14 cellular contexts compared by ENCODE assay signal in the genomic region with DNA sequence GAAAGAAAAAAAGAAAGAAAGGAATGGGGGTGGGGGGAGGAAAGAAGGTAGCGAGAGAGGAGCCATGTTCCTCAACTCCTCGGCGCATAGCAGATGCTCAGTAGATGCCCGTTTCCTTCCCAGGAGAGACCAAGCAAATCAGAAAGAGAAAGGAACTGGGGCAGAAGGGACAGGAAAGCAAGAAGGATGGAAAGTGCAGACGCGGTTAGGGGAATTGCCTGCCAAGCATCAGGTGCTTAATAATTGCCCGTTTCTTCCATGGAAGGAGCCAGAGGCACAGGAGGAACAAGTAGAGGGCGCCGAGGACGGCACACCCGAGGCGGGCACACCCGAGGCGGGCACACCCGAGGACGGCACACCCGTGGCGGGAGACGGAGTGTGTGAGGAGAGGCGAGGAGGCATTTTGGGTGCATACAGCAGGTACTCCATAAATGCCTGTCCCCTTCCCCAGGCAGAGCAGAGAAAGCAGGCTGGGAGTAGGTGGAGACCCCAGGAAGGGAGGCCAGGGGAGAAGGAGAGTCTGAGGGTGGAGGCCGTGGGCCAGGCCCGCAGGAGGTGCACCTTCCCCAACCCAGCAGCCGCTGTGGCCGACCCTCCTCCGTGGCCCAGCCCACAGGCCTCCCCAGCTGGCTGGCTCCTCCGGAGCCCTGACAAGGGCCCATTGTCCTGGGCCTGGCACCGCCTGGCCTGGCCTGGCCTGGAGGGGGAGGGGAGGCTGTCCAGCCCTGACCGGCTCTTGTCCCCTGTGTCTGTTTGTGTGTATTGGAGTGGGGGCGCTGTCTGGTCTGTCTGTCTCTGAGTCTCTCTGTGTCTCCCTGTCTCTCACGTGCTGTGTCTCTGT. TPM values are rescaled to one million over a fixed set of nuclear protein-coding genes. Genes with fewer than 3 reads are reported as not detected.
DNase-seq lines count a peak whose midpoint lies in the region; TF ChIP-seq lines count a peak whose summit lies in the region.
"Had no signal": no experiment of that assay in that cellular context is flagged by ENCODE, and none has a peak within 500 bp of the region (broad histone marks: within the 10 kb centered on the region; RNA-seq: fewer than 3 reads in every experiment).

No MANE protein-coding gene starts in this region.

- no peaks in the 10 kb centered on the region for H4K20me1 ChIP-seq in OCI-LY7 (ENCODE audit: insufficient read depth, low read length)

- H3K27me3 Mint-ChIP-seq in progenitor cell of endocrine pancreas = peaks cover 39% of the 10 kb centered on the region
- H3K27me3 Mint-ChIP-seq: IgD-negative memory B cell; stimulated activated naive CD8-positive, alpha-beta T cell treated with anti-CD3 and anti-CD28 coated beads, Interleukin-15, Interleukin-2, amounts not matched to agents 100 ng/mL and 50 ng/mL, for 24 hours had no signal

- H3K4me3 Mint-ChIP-seq in progenitor cell of endocrine pancreas (ENCODE audit: low read depth) = no peak overlapping the region
- H3K4me3 Mint-ChIP-seq: IgD-negative memory B cell; stimulated activated naive CD8-positive, alpha-beta T cell treated with anti-CD3 and anti-CD28 coated beads, Interleukin-15, Interleukin-2, amounts not matched to agents 100 ng/mL and 50 ng/mL, for 24 hours had no signal

- peaks cover 9% of the 10 kb centered on the region for H3K4me1 Mint-ChIP-seq in progenitor cell of endocrine pancreas (ENCODE audit: low read depth)

- BruUV-seq in OCI-LY7 (replicated peaks; lab: Mats Ljungman, UMichigan) = no TSS peak

- H3K4me3 ChIP-seq in OCI-LY7 (ENCODE audit: low read depth, low read length, poor library complexity, severe bottlenecking) = no peak overlapping the region
- H3K4me3 ChIP-seq: esophagus muscularis mucosa, lung had no signal

- no peak overlapping the region for H3K4me2 ChIP-seq in OCI-LY7 (ENCODE audit: low read length)

- H3K4me1 ChIP-seq in OCI-LY7 (ENCODE audit: insufficient read depth, low read length, poor library complexity, severe bottlenecking) = peaks cover 11% of the 10 kb centered on the region

- TF ChIP-seq CTCF in progenitor cell of endocrine pancreas (IDR thresholded peaks at IDR 0.05; ENCODE audit: unreplicated experiment) (no peak), OCI-LY7 (conservative IDR thresholded peaks at IDR 0.05; ENCODE audit: low read length) (no peak)

- in situ Hi-C loops in G401 (cut with HindIII; ENCODE audit: low sequenced_read_pairs) = no loop called here

- H3K9me3 Mint-ChIP-seq in progenitor cell of endocrine pancreas (ENCODE audit: low read depth) = no peaks in the 10 kb centered on the region
- H3K9me3 Mint-ChIP-seq: IgD-negative memory B cell; stimulated activated naive CD8-positive, alpha-beta T cell treated with anti-CD3 and anti-CD28 coated beads, Interleukin-15, Interleukin-2, amounts not matched to agents 100 ng/mL and 50 ng/mL, for 24 hours had no signal

- no peaks in the 10 kb centered on the region for H3K36me3 ChIP-seq in OCI-LY7 (ENCODE audit: insufficient read depth, low read length)
- H3K36me3 ChIP-seq: BE2C had no signal

- DNase-seq in G401 (ENCODE audit: low spot score) (peak; percentile 34), astrocyte of the hippocampus (ENCODE audit: low read depth, low spot score) (peak; percentile 53), iPS-NIHi11 (ENCODE audit: low spot score) (peak; percentile 69), progenitor cell of endocrine pancreas (ENCODE audit: low spot score, unreplicated experiment) (no peak), NCI-H524 treated with DMSO at 0.1 percent for 48 hours (lab: John Stamatoyannopoulos, UW) (no peak), HUDEP-2 (lab: John Stamatoyannopoulos, UW; ENCODE audit: unreplicated experiment in 76 of 76) (no peak), OCI-LY7 (ENCODE audit: low spot score) (no peak)
- no peak for DNase-seq in activated naive CD4-positive, alpha-beta T cell treated with Interleukin-2 at 50 U/mL for 16 hours
- DNase-seq: BE2C; stimulated activated CD4-positive, alpha-beta T cell treated with anti-CD3 and anti-CD28 coated beads, Interleukin-15, amount 100 ng/mL, for 24 hours had no signal

- POLR2A ChIA-PET in OCI-LY7 (lab: Charles Lee) = no interaction called here

- H3K9me3 ChIP-seq in OCI-LY7 (ENCODE audit: low read length) = no peaks in the 10 kb centered on the region
- H3K9me3 ChIP-seq: BE2C, esophagus muscularis mucosa had no signal

- no peaks in the 10 kb centered on the region for H3K79me2 ChIP-seq in OCI-LY7 (ENCODE audit: insufficient read depth, low read depth, low read length)

- H3K27ac Mint-ChIP-seq in progenitor cell of endocrine pancreas = peak overlapping the region; percentile 35
- H3K27ac Mint-ChIP-seq: IgD-negative memory B cell; stimulated activated naive CD8-positive, alpha-beta T cell treated with anti-CD3 and anti-CD28 coated beads, Interleukin-15, Interleukin-2, amounts not matched to agents 100 ng/mL and 50 ng/mL, for 24 hours had no signal

- H2AFZ ChIP-seq in OCI-LY7 (ENCODE audit: low read length) = no peak overlapping the region

- CTCF ChIA-PET in OCI-LY7 (lab: Charles Lee; ENCODE audit: unreplicated experiment) = no interaction called here

- intact Hi-C loops in OCI-LY7 (cut with micrococcal nuclease; ENCODE audit: unreplicated experiment) = no loop called here

- no peaks in the 10 kb centered on the region for H3K36me3 Mint-ChIP-seq in progenitor cell of endocrine pancreas (ENCODE audit: insufficient read depth)
- H3K36me3 Mint-ChIP-seq: IgD-negative memory B cell had no signal

- no peak overlapping the region for H3K27ac ChIP-seq in OCI-LY7 (ENCODE audit: low read depth, low read length, poor library complexity, severe bottlenecking)
- H3K27ac ChIP-seq: esophagus muscularis mucosa had no signal

- H3K9me2 ChIP-seq in OCI-LY7 (ENCODE audit: insufficient read depth, low read length) = no peaks in the 10 kb centered on the region

RNA-seq across cellular contexts. Expression of a gene that starts 14.6 kb away (rescaled TPM):
- 13.6 and 33.3 TPM in 2 replicates for total RNA-seq in G401 (2014; rRNA removed; shearing (Covaris generic))
- total RNA-seq in progenitor cell of endocrine pancreas (12.1 and 13.1 TPM in 2 replicates), OCI-LY7 (2022) (15.9 and 17.8 TPM in 2 replicates)
- total RNA-seq in OCI-LY7 (2014; rRNA removed; shearing (Covaris generic)) = 10.6 and 13.0 TPM in 2 replicates

RNA-seq across cellular contexts. Expression of a gene that starts 17.3 kb away (rescaled TPM):
- total RNA-seq in G401 (2014; rRNA removed; shearing (Covaris generic)) = not detected in 2 replicates
- total RNA-seq in progenitor cell of endocrine pancreas (not detected in 2 replicates), OCI-LY7 (2022) (not detected in 2 replicates)
- not detected in 2 replicates for total RNA-seq in OCI-LY7 (2014; rRNA removed; shearing (Covaris generic))
- total RNA-seq: lung had no signal

RNA-seq across cellular contexts. Expression of a gene that starts 19.8 kb away (rescaled TPM):
- 0.10 and 1.5 TPM in 2 replicates for total RNA-seq in G401 (2014; rRNA removed; shearing (Covaris generic))
- total RNA-seq in progenitor cell of endocrine pancreas (11.6 and 12.0 TPM in 2 replicates), OCI-LY7 (2022) (0.59 and 1.00 TPM in 2 replicates)
- 0.63 and 0.85 TPM in 2 replicates for total RNA-seq in OCI-LY7 (2014; rRNA removed; shearing (Covaris generic))

RNA-seq across cellular contexts. Expression of a gene that starts 20.1 kb away (rescaled TPM):
- 104 and 113 TPM in 2 replicates for total RNA-seq in G401 (2014; rRNA removed; shearing (Covaris generic))
- total RNA-seq in progenitor cell of endocrine pancreas (177 and 181 TPM in 2 replicates), OCI-LY7 (2022) (37.5 and 39.1 TPM in 2 replicates)
- total RNA-seq in OCI-LY7 (2014; rRNA removed; shearing (Covaris generic)) = 44.4 and 45.2 TPM in 2 replicates

Comparison
In these comparisons a context has a peak if more than half of its experiments do, and no peak if none do; other contexts are left out.
1. DNase-seq: peak in G401 (single experiment), astrocyte of the hippocampus (single experiment) and iPS-NIHi11 (single experiment); none in progenitor cell of endocrine pancreas (single experiment), activated naive CD4-positive, alpha-beta T cell treated with Interleukin-2 at 50 U/mL for 16 hours (single experiment), NCI-H524 treated with DMSO at 0.1 percent for 48 hours (single experiment), HUDEP-2 (0 of 76) and OCI-LY7 (single experiment).